Comparison of ENCODE assay signal across 9 cellular contexts in genomic region chr9:96137666-96138429, GRCh38.
DNase-seq lines count a peak whose midpoint lies in the region; ATAC-seq and TF ChIP-seq lines count a peak whose summit lies in the region.
"Had no signal": no experiment of that assay in that cellular context is flagged by ENCODE, and none has a peak within 500 bp of the region (broad histone marks: within the 10 kb centered on the region; RNA-seq: fewer than 3 reads in every experiment).

No MANE protein-coding gene starts in this region.

- TF ChIP-seq POLR2A in esophagus muscularis mucosa (IDR thresholded peaks at IDR 0.05; ENCODE audit: low read depth), result no peak

- H3K9me3 ChIP-seq in esophagus muscularis mucosa, result no peaks in the 10 kb centered on the region
- peaks cover 2% of the 10 kb centered on the region for H3K9me3 ChIP-seq in thymus (ENCODE audit: control insufficient read depth)

- DNase-seq in DMS 273 (lab: John Stamatoyannopoulos, UW; ENCODE audit: unreplicated experiment), result peak; percentile 36
- no peak for DNase-seq in DMS 273 treated with DMSO at 0.1 percent for 48 hours (lab: John Stamatoyannopoulos, UW)
- no peak for DNase-seq in esophagus muscularis mucosa (ENCODE audit: extremely low spot score)
- DNase-seq in NCI-H187 treated with DMSO at 0.1 percent for 48 hours (lab: John Stamatoyannopoulos, UW), result no peak
- no peak for DNase-seq in epidermal melanocyte (ENCODE audit: insufficient read length, low spot score)
- no peak for DNase-seq in superior temporal gyrus (ENCODE audit: extremely low spot score)

- H3K27me3 ChIP-seq in esophagus muscularis mucosa (no peaks in the 10 kb centered on the region), thymus (ENCODE audit: control insufficient read depth, insufficient read depth) (no peaks in the 10 kb centered on the region)

- no peak for TF ChIP-seq CTCF in esophagus muscularis mucosa (IDR thresholded peaks at IDR 0.05)

- peak overlapping the region in 3 of 4 donors; percentile 25 to 47 (median 33) for H3K4me3 ChIP-seq in esophagus muscularis mucosa
- H3K4me3 ChIP-seq in thymus (ENCODE audit: low read length), result no peak overlapping the region

- intact Hi-C loops in esophagus muscularis mucosa (cut with DNase I), result loop anchor here (5.0 kb wide), 1 partner anchor 56 kb away; no protein-coding TSS in a partner anchor

- TF ChIP-seq EP300 in esophagus muscularis mucosa (IDR thresholded peaks at IDR 0.05), result no peak

- peak; percentile 9 for ATAC-seq in HG03378 (IDR thresholded peaks at IDR 0.05; ENCODE audit: unreplicated experiment)

- H3K4me1 ChIP-seq in esophagus muscularis mucosa (peaks cover 11 to 83% (median 75%) of the 10 kb centered on the region in 4 donors), thymus (ENCODE audit: control insufficient read depth, insufficient read depth, low read length) (peaks cover 7% of the 10 kb centered on the region)

- WGBS in esophagus muscularis mucosa, result 52% methylated on average over 6 of the region's 6 CpGs
- WGBS in thymus, result 88% methylated on average over 6 of the region's 6 CpGs

- no peaks in the 10 kb centered on the region for H3K36me3 ChIP-seq in esophagus muscularis mucosa
- H3K36me3 ChIP-seq in thymus (ENCODE audit: control insufficient read depth, insufficient read depth), result no peaks in the 10 kb centered on the region

- H3K27ac ChIP-seq in esophagus muscularis mucosa (replicated peaks in 1 of 4) (peak overlapping the region; percentile 79 to 86 (median 82)), thymus (ENCODE audit: low read depth) (peak overlapping the region; percentile 15)
- H3K27ac ChIP-seq: 22Rv1 had no signal
